In the genomic region with DNA sequence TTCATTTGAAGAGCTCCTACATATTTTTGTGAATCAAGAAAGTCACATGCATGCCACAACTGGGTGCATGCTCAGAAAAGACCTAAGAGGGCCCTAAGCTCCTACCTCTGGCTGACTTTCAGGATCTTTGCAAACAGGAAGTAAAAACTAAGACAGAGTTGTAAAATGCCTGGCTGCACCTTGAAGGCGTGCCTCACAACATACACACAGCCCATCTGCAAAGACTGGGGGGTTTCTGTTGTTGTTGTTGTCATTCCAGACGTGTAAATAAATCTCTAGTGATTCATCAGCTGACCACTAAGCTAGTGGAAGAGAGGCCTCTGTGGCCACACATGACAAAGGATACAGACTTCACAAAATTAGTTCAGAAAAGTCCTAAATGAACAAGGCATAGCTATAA, we compare ENCODE assay signal across 9 cellular contexts. TPM values are rescaled to one million over a fixed set of nuclear protein-coding genes. Genes with fewer than 3 reads are reported as not detected.
DNase-seq lines count a peak whose midpoint lies in the region; ATAC-seq and TF ChIP-seq lines count a peak whose summit lies in the region.
"Had no signal": no experiment of that assay in that cellular context is flagged by ENCODE, and none has a peak within 500 bp of the region (broad histone marks: within the 10 kb centered on the region; RNA-seq: fewer than 3 reads in every experiment).

No MANE protein-coding gene starts in this region.

- TF ChIP-seq CTCF in GM06990 (IDR thresholded peaks at IDR 0.05; ENCODE audit: insufficient read depth, low read length, poor library complexity, severe bottlenecking) = no peak
- TF ChIP-seq CTCF in heart left ventricle (IDR thresholded peaks at IDR 0.05) = no peak
- no peak for TF ChIP-seq CTCF in lower leg skin (IDR thresholded peaks at IDR 0.05)

- no peaks in the 10 kb centered on the region for H3K36me3 ChIP-seq in GM06990 (ENCODE audit: control insufficient read depth, insufficient read depth, low read length)
- H3K36me3 ChIP-seq in heart left ventricle = peaks cover 0 to 7% (median 0%) of the 10 kb centered on the region in 9 donors
- H3K36me3 ChIP-seq: cardiac muscle cell had no signal

- DNase-seq in GM06990 (ENCODE audit: extremely low read depth, insufficient read length) (peak; percentile 37), LHCN-M2 (ENCODE audit: low read depth) (peak; percentile 72), left colon (no peak), posterior cingulate gyrus (no peak), heart left ventricle (no peak), mucosa of gallbladder (ENCODE audit: low spot score) (no peak), lower leg skin (ENCODE audit: low spot score in 2 of 2) (no peak)

- WGBS in heart left ventricle, 4 donors = 55 to 71% (median 69%) methylated on average over 2 of the region's 2 CpGs
- WGBS in lower leg skin, 2 donors = 52 to 56% methylated on average over 2 of the region's 2 CpGs

- intact Hi-C loops in left colon (cut with DNase I, micrococcal nuclease) = no loop called here
- intact Hi-C loops in posterior cingulate gyrus (cut with DNase I) = no loop called here
- intact Hi-C loops in heart left ventricle (cut with DNase I) = no loop called here
- intact Hi-C loops in lower leg skin (cut with DNase I; ENCODE audit: low total_unique reads) = no loop called here

- no peak overlapping the region for H3K27ac ChIP-seq in heart left ventricle
- H3K27ac ChIP-seq: cardiac muscle cell had no signal

- H3K4me3 ChIP-seq in GM06990 (replicated peaks; ENCODE audit: low read depth, low read length) (no peak overlapping the region), heart left ventricle (no peak overlapping the region), lower leg skin (ENCODE audit: low read depth, poor library complexity, severe bottlenecking) (no peak overlapping the region)
- H3K4me3 ChIP-seq: cardiac muscle cell had no signal

- peaks cover 0 to 51% (median 22%) of the 10 kb centered on the region in 12 donors for H3K4me1 ChIP-seq in heart left ventricle

- H3K27me3 ChIP-seq in GM06990 (replicated peaks; ENCODE audit: control insufficient read depth, insufficient read depth, low read length) (no peaks in the 10 kb centered on the region), heart left ventricle (no peaks in the 10 kb centered on the region)
- H3K27me3 ChIP-seq: cardiac muscle cell had no signal

- no peak for TF ChIP-seq POLR2A in heart left ventricle (IDR thresholded peaks at IDR 0.05)
- TF ChIP-seq POLR2A in lower leg skin (IDR thresholded peaks at IDR 0.05) = no peak

- H3K9me3 ChIP-seq in heart left ventricle = peaks cover 0 to 29% (median 0%) of the 10 kb centered on the region in 12 donors

- ATAC-seq in GM21723 (IDR thresholded peaks at IDR 0.05; ENCODE audit: unreplicated experiment) = peak; percentile 87
- ATAC-seq in left colon = peak; percentile 98
- ATAC-seq in heart left ventricle = no peak

RNA-seq across cellular contexts. Expression of a gene that starts 31.8 kb away (rescaled TPM):
- 17.4 and 17.5 TPM in 2 replicates for total RNA-seq in LHCN-M2 (2014; rRNA removed)
- 11.1 TPM for polyA plus RNA-seq in LHCN-M2 (2012)
- 10 to 100 TPM; 28.2 to 28.4 TPM for total RNA-seq in left colon
- 10 to 100 TPM in 7 of 9 donors, 1 to 10 TPM in 2; 8.0 to 15.4 (median 13.2) TPM for total RNA-seq in heart left ventricle
- polyA plus RNA-seq in heart left ventricle = 1 to 10 TPM; 3.5 to 9.5 TPM
- total RNA-seq in mucosa of gallbladder = 32.9 TPM
- 10 to 100 TPM; 26.8 to 44.7 (median 31.5) TPM for total RNA-seq in lower leg skin

Comparison
In these comparisons a context has a peak if more than half of its experiments do, and no peak if none do; other contexts are left out.
1. DNase-seq: peak in GM06990 (single experiment) and LHCN-M2 (single experiment); none in left colon (0 of 2), posterior cingulate gyrus (0 of 10), heart left ventricle (0 of 5), mucosa of gallbladder (single experiment) and lower leg skin (0 of 2).
2. ATAC-seq: peak in GM21723 (single experiment) and left colon (single experiment); none in heart left ventricle (0 of 4).